Comparison of ENCODE assay signal across 29 cellular contexts in the genomic region with DNA sequence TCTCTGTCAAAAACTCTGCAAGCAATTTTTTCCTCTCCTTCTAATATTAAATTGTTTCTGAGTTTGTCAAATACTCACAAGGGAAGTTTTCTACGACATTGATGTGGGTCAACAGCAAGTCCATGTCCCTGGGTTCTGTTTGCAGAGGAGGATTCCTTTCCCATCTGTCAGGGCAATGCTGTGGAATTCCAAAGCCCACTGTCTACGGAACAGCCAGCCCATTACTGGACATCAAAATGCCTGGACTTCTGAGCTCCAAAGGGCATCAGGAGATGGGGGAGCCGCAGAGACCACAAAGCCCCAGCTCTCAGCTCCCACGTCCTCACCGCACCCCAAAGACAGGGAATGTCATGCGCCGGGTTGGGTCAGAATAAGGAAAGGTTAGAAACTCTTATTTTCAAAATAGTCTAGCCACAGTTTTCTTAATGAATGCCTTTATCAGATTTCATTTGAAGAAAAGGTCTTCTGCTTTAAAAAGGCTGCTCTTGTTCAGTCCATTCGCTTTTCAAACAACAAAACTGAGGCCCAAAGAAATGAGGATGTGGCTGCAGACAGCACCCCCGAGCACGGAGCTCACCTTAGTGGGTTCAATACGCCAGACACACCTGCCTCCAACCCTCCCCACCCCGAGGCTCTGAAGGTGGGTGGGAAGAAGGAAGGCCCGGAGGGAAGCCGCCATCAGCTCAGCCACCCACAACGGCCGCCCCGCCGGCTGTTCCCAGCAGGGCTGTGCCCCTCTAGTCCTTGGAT. TPM values are rescaled to one million over a fixed set of nuclear protein-coding genes. Genes with fewer than 3 reads are reported as not detected.
"Had no signal": no experiment of that assay in that cellular context is flagged by ENCODE, and none has a peak within 500 bp of the region (broad histone marks: within the 10 kb centered on the region; RNA-seq: fewer than 3 reads in every experiment).

No MANE protein-coding gene starts in this region.

- H3K27me3 ChIP-seq: brain microvascular endothelial cell, colonic mucosa, foreskin keratinocyte, gastrocnemius medialis had no signal

- ATAC-seq: activated T-helper 17 cell treated with anti-CD3 and anti-CD28 coated beads, Interleukin-2, amount 50 U/mL, for 72 hours; esophagus mucosa; foreskin keratinocyte; gastrocnemius medialis; heart left ventricle; WTC11 had no signal

- H3K36me3 ChIP-seq: brain microvascular endothelial cell, colonic mucosa, gastrocnemius medialis, heart left ventricle had no signal

- H3K4me3 ChIP-seq: colonic mucosa, gastrocnemius medialis, heart left ventricle had no signal

- H3K9me3 ChIP-seq: colonic mucosa, gastrocnemius medialis, heart left ventricle had no signal

- DNase-seq: activated CD4-positive, alpha-beta memory T cell treated with anti-CD3 and anti-CD28 coated beads, Interleukin-2, amount 10 ng/mL, durations not matched to agents 7 days and 5 days; activated CD4-positive, alpha-beta T cell treated with anti-CD3 and anti-CD28 coated beads for 1 hour; activated CD4-positive, alpha-beta T cell treated with anti-CD3 and anti-CD28 coated beads for 4 hours; activated CD4-positive, alpha-beta T cell treated with anti-CD3 and anti-CD28 coated beads, Interleukin-2, amount 10 ng/mL, durations not matched to agents 7 days and 5 days; activated CD4-positive, alpha-beta T cell treated with anti-CD3 and anti-CD28 coated beads, Interleukin-2, amount 50 U/mL, for 4 hours; activated CD8-positive, alpha-beta memory T cell treated with anti-CD3 and anti-CD28 coated beads, Interleukin-2, amount 50 U/mL, for 48 hours; activated effector memory CD4-positive, alpha-beta T cell treated with Interleukin-2 at 50 U/mL for 16 hours; activated gamma-delta T cell treated with Interleukin-2 at 50 U/mL for 16 hours; activated naive CD4-positive, alpha-beta T cell treated with anti-CD3 and anti-CD28 coated beads, Interleukin-2, amount 50 U/mL, for 16 hours; activated naive CD4-positive, alpha-beta T cell treated with Interleukin-2 at 50 U/mL for 16 hours; activated T-cell treated with anti-CD3 and anti-CD28 coated beads for 4 hours; activated T-cell treated with anti-CD3 and anti-CD28 coated beads, Interleukin-2, amount 50 U/mL, for 24 hours; amniotic stem cell; anterior cingulate cortex; brain microvascular endothelial cell; colonic mucosa; effector CD8-positive, alpha-beta T cell; foreskin keratinocyte; gastrocnemius medialis; glutamatergic neuron; T-helper 2 cell had no signal

- H3K4me1 ChIP-seq: colonic mucosa, foreskin keratinocyte, gastrocnemius medialis had no signal

- H3K27ac ChIP-seq: brain microvascular endothelial cell, colonic mucosa, foreskin keratinocyte, gastrocnemius medialis, heart left ventricle had no signal

- FAIRE-seq: astrocyte, bronchial epithelial cell, endometrium, endothelial cell of umbilical vein had no signal

RNA-seq across cellular contexts. Expression of a gene that starts 44.8 kb away (rescaled TPM):
- total RNA-seq: foreskin keratinocyte had no signal
- polyA plus RNA-seq: foreskin keratinocyte had no signal
